ENCODE assay signal across 14 cellular contexts in genomic region chr7:92696584-92696983, GRCh38.
DNase-seq lines count a peak whose midpoint lies in the region; ATAC-seq, FAIRE-seq and TF ChIP-seq lines count a peak whose summit lies in the region.
"Had no signal": no experiment of that assay in that cellular context is flagged by ENCODE, and none has a peak within 500 bp of the region (broad histone marks: within the 10 kb centered on the region; RNA-seq: fewer than 3 reads in every experiment).

No MANE protein-coding gene starts in this region.

- no peak for FAIRE-seq in HepG2 (lab: Jason Lieb, UNC)

- H3K4me1 ChIP-seq in adipocyte (ENCODE audit: control insufficient read depth, insufficient read depth, low read length), result peaks cover 47% of the 10 kb centered on the region
- peaks cover 91% of the 10 kb centered on the region for H3K4me1 ChIP-seq in HepG2 (ENCODE audit: insufficient read depth, low read length)
- peaks cover 0 to 48% (median 27%) of the 10 kb centered on the region in 4 donors for H3K4me1 ChIP-seq in sigmoid colon
- H3K4me1 ChIP-seq in HAP-1, result peaks cover 17% of the 10 kb centered on the region

- no peaks in the 10 kb centered on the region for H3K9me3 ChIP-seq in adipocyte (ENCODE audit: control insufficient read depth, low read length)
- no peaks in the 10 kb centered on the region for H3K9me3 ChIP-seq in HepG2 (ENCODE audit: low read length)
- no peaks in the 10 kb centered on the region for H3K9me3 ChIP-seq in sigmoid colon
- no peaks in the 10 kb centered on the region for H3K9me3 ChIP-seq in HAP-1
- H3K9me3 ChIP-seq: ascending aorta had no signal

- TF ChIP-seq POLR2A in HepG2 (IDR thresholded peaks at IDR 0.05; ENCODE audit: insufficient read depth in 1 of 2, low read depth in 2 of 2, low read length in 2 of 2) (no peak), sigmoid colon (IDR thresholded peaks at IDR 0.05) (no peak)

- BruUV-seq in HepG2 (replicated peaks; lab: Mats Ljungman, UMichigan), result no TSS peak

- 0 out of 4 replicates have a peak, but pooled peaks of 1 of the 2 experiments have one; percentile 8 for TF ChIP-seq EP300 in HepG2 (IDR thresholded peaks at IDR 0.05; ENCODE audit: low read depth in 2 of 2, low read length in 2 of 2)
- no peak for TF ChIP-seq EP300 in HepG2 (CRISPR knock-in tag; IDR thresholded peaks at IDR 0.05; ENCODE audit: borderline replicate concordance)
- TF ChIP-seq EP300 in sigmoid colon (IDR thresholded peaks at IDR 0.05), result no peak

- H3K9ac ChIP-seq in adipocyte (ENCODE audit: low read length) (peak overlapping the region; percentile 88), HepG2 (ENCODE audit: insufficient read depth, low read depth, low read length) (peak overlapping the region; percentile 81)

- CTCF ChIA-PET in HepG2 (lab: Yijun Ruan, JAX; ENCODE audit: low intra/inter-chr PET ratio, low total read pairs), result no interaction called here

- POLR2A ChIA-PET in HepG2 (lab: Yijun Ruan, JAX), result interaction anchor here (1.1 to 3.9 kb wide), 9 partner anchors 9 to 140 kb away, joined by 3 to 66 read pairs (median 7); partner anchors contain the start of gene CDK6

- intact Hi-C loops in HepG2 (cut with micrococcal nuclease; ENCODE audit: unreplicated experiment), result loop anchor here (10.0 kb wide), 1 partner anchor 358 kb away; no protein-coding TSS in a partner anchor
- intact Hi-C loops in sigmoid colon (cut with DNase I), result loop anchor here (1.0 kb wide), 1 partner anchor 137 kb away; no protein-coding TSS in a partner anchor

- TF ChIP-seq CTCF in HepG2 (CRISPR knock-in tag; IDR thresholded peaks at IDR 0.05) (no peak), sigmoid colon (IDR thresholded peaks at IDR 0.05) (no peak)

- H3K36me3 ChIP-seq in adipocyte (ENCODE audit: control insufficient read depth, insufficient read depth, low read length, severe bottlenecking), result no peaks in the 10 kb centered on the region
- H3K36me3 ChIP-seq in HepG2 (replicated peaks in 1 of 2; ENCODE audit: control insufficient read depth in 1 of 2, insufficient read depth in 2 of 2, low read length in 2 of 2), result peaks cover 2 to 5% of the 10 kb centered on the region in 2 experiments; a peak in 2 of 5 replicates
- no peaks in the 10 kb centered on the region for H3K36me3 ChIP-seq in sigmoid colon
- H3K36me3 ChIP-seq in HAP-1 (replicated peaks), result no peaks in the 10 kb centered on the region
- H3K36me3 ChIP-seq: ascending aorta had no signal

- H3K27ac ChIP-seq in HepG2 (ENCODE audit: extremely low read length, insufficient read depth, low read length) (peak overlapping the region; percentile 97), sigmoid colon (peak overlapping the region; percentile 74 to 82 (median 80))

- no peaks in the 10 kb centered on the region for H4K20me1 ChIP-seq in HepG2 (ENCODE audit: insufficient read depth, low read length)

- DNase-seq in ELR (ENCODE audit: low read depth) (peak; percentile 24), adipocyte (ENCODE audit: low read depth) (no peak), HepG2 (ENCODE audit: low spot score) (no peak), sigmoid colon (no peak), NCI-H748 (lab: John Stamatoyannopoulos, UW; ENCODE audit: unreplicated experiment) (no peak), HAP-1 (ENCODE audit: low spot score in 2 of 2) (no peak), medulla oblongata (ENCODE audit: extremely low spot score) (no peak), NCI-H2227 treated with DMSO at 0.1 percent for 48 hours (lab: John Stamatoyannopoulos, UW) (no peak)
- DNase-seq: activated CD4-positive, alpha-beta T cell treated with anti-CD3 and anti-CD28 coated beads for 48 hours; left cardiac atrium; posterior cingulate gyrus; stimulated activated CD4-positive, alpha-beta T cell treated with anti-CD3 and anti-CD28 coated beads, Interleukin-2, amount 100 ng/mL, for 24 hours; T-helper 1 cell had no signal

- ATAC-seq in HepG2, result no peak

- in situ Hi-C loops in HepG2 (cut with HindIII; ENCODE audit: extremely low pct_ligation_motif_present, low pct_unique_long_range_greater_than_20kb), result no loop called here
- in situ Hi-C loops in HAP-1 (cut with MboI; ENCODE audit: low sequenced_read_pairs), result loop anchor here (5.0 kb wide), 1 partner anchor 136 kb away; no protein-coding TSS in a partner anchor

- TF ChIP-seq RAD21 in HepG2 (CRISPR knock-in tag; IDR thresholded peaks at IDR 0.05), result no peak

- H3K27me3 ChIP-seq in adipocyte (replicated peaks; ENCODE audit: control insufficient read depth, insufficient read depth, low read length), result no peaks in the 10 kb centered on the region
- no peaks in the 10 kb centered on the region for H3K27me3 ChIP-seq in HepG2 (ENCODE audit: control insufficient read depth in 1 of 2, insufficient read depth in 2 of 2, low read length in 2 of 2)
- no peaks in the 10 kb centered on the region for H3K27me3 ChIP-seq in sigmoid colon
- no peaks in the 10 kb centered on the region for H3K27me3 ChIP-seq in HAP-1 (ENCODE audit: low read depth)
- H3K27me3 ChIP-seq: ascending aorta had no signal

- peaks cover 29% of the 10 kb centered on the region for H3K79me2 ChIP-seq in HepG2 (ENCODE audit: insufficient read depth, low read length)

- WGBS in HepG2 (ENCODE audit: low lambda C conversion rate), result 40% methylated on average over 4 of the region's 4 CpGs
- WGBS in sigmoid colon, 2 donors, result 48 to 79% methylated on average over 4 of the region's 4 CpGs

- peak overlapping the region; percentile 82 for H3K4me3 ChIP-seq in adipocyte (ENCODE audit: low read length)
- H3K4me3 ChIP-seq in HepG2 (replicated peaks in 1 of 3; ENCODE audit: insufficient read depth in 1 of 3, low read depth in 2 of 3, low read length in 3 of 3), result peak overlapping the region; percentile 37 to 48 (median 40); a peak in 5 of 6 replicates
- no peak overlapping the region for H3K4me3 ChIP-seq in sigmoid colon
- no peak overlapping the region for H3K4me3 ChIP-seq in HAP-1

- no peak overlapping the region for H2AFZ ChIP-seq in HepG2 (ENCODE audit: low read length)

- H3K4me2 ChIP-seq in HepG2 (ENCODE audit: low read depth, low read length), result peak overlapping the region; percentile 75

TF ChIP-seq in HepG2, 621 proteins besides CTCF, POLR2A, EP300 and RAD21 (continues in another document):
- TF ChIP-seq SRF (IDR thresholded peaks at IDR 0.05; ENCODE audit: low read depth, low read length), result no peak
- TF ChIP-seq SMC3 (IDR thresholded peaks at IDR 0.05; ENCODE audit: low read length), result no peak
- TF ChIP-seq BCL6 (CRISPR knock-in tag; IDR thresholded peaks at IDR 0.05), result 0 out of 2 replicates have a peak, but pooled peaks have one; percentile 19
- TF ChIP-seq THAP11 (CRISPR knock-in tag; IDR thresholded peaks at IDR 0.05), result peak; percentile 33; the same call in 1 of the 2 replicates
- TF ChIP-seq NR2F6 (IDR thresholded peaks at IDR 0.05), result peak; percentile 31; the same call in 1 of the 2 replicates
- 0 out of 2 replicates have a peak, but pooled peaks have one; percentile 26 for TF ChIP-seq NR2F6 (CRISPR knock-in tag; IDR thresholded peaks at IDR 0.05)
- TF ChIP-seq ZNF790 (CRISPR knock-in tag; IDR thresholded peaks at IDR 0.05; ENCODE audit: borderline replicate concordance), result no peak
- TF ChIP-seq GATAD2A (CRISPR knock-in tag; IDR thresholded peaks at IDR 0.05), result peak; percentile 45
- no peak for TF ChIP-seq ZNF441 (CRISPR knock-in tag; IDR thresholded peaks at IDR 0.05; ENCODE audit: borderline replicate concordance)
- TF ChIP-seq CEBPG (CRISPR knock-in tag; IDR thresholded peaks at IDR 0.05), result peak; percentile 72
- TF ChIP-seq RELA (CRISPR knock-in tag; IDR thresholded peaks at IDR 0.05), result no peak
- TF ChIP-seq SOX5 (CRISPR knock-in tag; IDR thresholded peaks at IDR 0.05; ENCODE audit: borderline replicate concordance), result peak; percentile 8; the same call in 1 of the 2 replicates
- no peak for TF ChIP-seq ZKSCAN1 (IDR thresholded peaks at IDR 0.05; ENCODE audit: low read length)
- no peak for TF ChIP-seq ATF5 (CRISPR knock-in tag; IDR thresholded peaks at IDR 0.05; ENCODE audit: low read depth)
- TF ChIP-seq MEIS1 (CRISPR knock-in tag; IDR thresholded peaks at IDR 0.05; ENCODE audit: borderline replicate concordance), result no peak
- TF ChIP-seq NCOA2 (CRISPR knock-in tag; IDR thresholded peaks at IDR 0.05), result peak; percentile 26; the same call in 1 of the 2 replicates
- TF ChIP-seq SALL2 (CRISPR knock-in tag; IDR thresholded peaks at IDR 0.05), result no peak
- TF ChIP-seq HOMEZ (CRISPR knock-in tag; IDR thresholded peaks at IDR 0.05; ENCODE audit: low read depth), result no peak

Comparison
In these comparisons a context has a peak if more than half of its experiments do, and no peak if none do; other contexts are left out.
1. H3K4me3 ChIP-seq: peak in adipocyte (single experiment) and HepG2 (3 of 3); none in sigmoid colon (0 of 4) and HAP-1 (single experiment).